8 cellular contexts compared by ENCODE assay signal in the genomic region with DNA sequence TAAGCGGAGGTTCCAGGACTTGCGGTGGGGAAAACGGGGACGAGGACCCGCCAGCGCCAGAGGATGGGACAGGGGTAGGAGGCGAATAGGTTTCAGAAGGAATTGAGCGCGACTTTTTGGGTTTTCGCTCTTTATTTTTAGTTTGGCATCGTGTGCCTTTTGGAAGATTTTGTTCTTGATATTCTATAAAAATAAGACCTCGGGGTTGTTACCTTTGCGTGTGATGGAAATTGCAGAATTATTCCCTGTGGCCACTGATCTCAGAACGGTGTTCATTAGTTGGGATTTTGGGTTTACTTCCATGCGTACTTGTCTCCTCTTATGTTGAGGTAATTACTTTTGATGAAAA. TPM values are rescaled to one million over a fixed set of nuclear protein-coding genes. Genes with fewer than 3 reads are reported as not detected.
DNase-seq lines count a peak whose midpoint lies in the region; ATAC-seq and TF ChIP-seq lines count a peak whose summit lies in the region.

No MANE protein-coding gene starts in this region.

- H3K27ac ChIP-seq in right atrium auricular region (peak overlapping the region; percentile 77 to 84), breast epithelium (peak overlapping the region; percentile 82 to 87), vagina (peak overlapping the region; percentile 75)

- TF ChIP-seq CTCF in right atrium auricular region (IDR thresholded peaks at IDR 0.05) (no peak), breast epithelium (IDR thresholded peaks at IDR 0.05) (no peak), mucosa of descending colon (IDR thresholded peaks at IDR 0.05) (no peak), vagina (IDR thresholded peaks at IDR 0.05) (no peak)

- no peak for ATAC-seq in left cardiac atrium
- no peak for ATAC-seq in mucosa of descending colon

- no peaks in the 10 kb centered on the region for H3K27me3 ChIP-seq in right atrium auricular region
- no peaks in the 10 kb centered on the region for H3K27me3 ChIP-seq in breast epithelium
- H3K27me3 ChIP-seq in vagina = no peaks in the 10 kb centered on the region

- H3K9me3 ChIP-seq in right atrium auricular region (no peaks in the 10 kb centered on the region), breast epithelium (no peaks in the 10 kb centered on the region), mucosa of descending colon (no peaks in the 10 kb centered on the region), vagina (no peaks in the 10 kb centered on the region)

- H3K4me1 ChIP-seq in right atrium auricular region (peaks cover 0 to 10% of the 10 kb centered on the region in 2 donors), breast epithelium (peaks cover 0 to 5% of the 10 kb centered on the region in 2 donors), mucosa of descending colon (ENCODE audit: low read depth) (peaks cover 11% of the 10 kb centered on the region), vagina (peaks cover 14% of the 10 kb centered on the region)

- intact Hi-C loops in left cardiac atrium (cut with DNase I) (no loop called here), breast epithelium (cut with DNase I; ENCODE audit: low total_unique reads) (no loop called here), mucosa of descending colon (cut with DNase I, micrococcal nuclease) (no loop called here), vagina (cut with DNase I) (no loop called here)

- H3K36me3 ChIP-seq in right atrium auricular region (no peaks in the 10 kb centered on the region), breast epithelium (no peaks in the 10 kb centered on the region), mucosa of descending colon (ENCODE audit: low read depth) (no peaks in the 10 kb centered on the region), vagina (no peaks in the 10 kb centered on the region)

- TF ChIP-seq POLR2A in breast epithelium (IDR thresholded peaks at IDR 0.05) = no peak
- TF ChIP-seq POLR2A in vagina (IDR thresholded peaks at IDR 0.05) = no peak

- DNase-seq in right atrium auricular region (ENCODE audit: low spot score) (no peak), left cardiac atrium (no peak), breast epithelium (ENCODE audit: low spot score in 2 of 2) (no peak), mucosa of descending colon (no peak), vagina (ENCODE audit: extremely low spot score in 2 of 2) (no peak), islet precursor cell (no peak), HUDEP-2 (lab: John Stamatoyannopoulos, UW; ENCODE audit: unreplicated experiment in 76 of 76) (no peak)
- DNase-seq in activated CD4-positive, CD25-positive, alpha-beta regulatory T cell (lab: John Stamatoyannopoulos, UW) = no peak

- H3K4me3 ChIP-seq in right atrium auricular region (peak overlapping the region; percentile 79 to 83), breast epithelium (peak overlapping the region; percentile 54 to 73 (median 64)), mucosa of descending colon (peak overlapping the region; percentile 42), vagina (peak overlapping the region; percentile 55 to 69)

RNA-seq across cellular contexts. Expression of a gene that starts 0.5 kb away (rescaled TPM):
- total RNA-seq in right atrium auricular region = 1 to 10 TPM; 7.7 to 7.9 TPM
- total RNA-seq in left cardiac atrium = 10 to 100 TPM; 11.4 to 11.5 TPM
- total RNA-seq in breast epithelium = 10 to 100 TPM; 43.2 to 94.7 (median 49.5) TPM
- total RNA-seq in mucosa of descending colon = 10 to 100 TPM; 60.5 to 93.8 (median 62.8) TPM
- total RNA-seq in vagina = 22.6 TPM

RNA-seq across cellular contexts. Expression of a gene that starts 30.4 kb away (rescaled TPM):
- not detected for total RNA-seq in right atrium auricular region
- under 1 TPM in 1 of 2 donors, not detected in 1; 0.29 TPM for total RNA-seq in left cardiac atrium
- total RNA-seq in breast epithelium = 1 to 10 TPM in 2 of 3 donors, not detected in 1; 2.3 to 6.1 TPM
- 1 to 10 TPM in 1 of 3 donors, under 1 TPM in 2; 0.41 to 2.0 (median 0.58) TPM for total RNA-seq in mucosa of descending colon
- total RNA-seq in vagina = not detected
